Comparison of ENCODE assay signal across 10 cellular contexts in genomic region chr6:165660881-165661415, GRCh38. TPM values are rescaled to one million over a fixed set of nuclear protein-coding genes. Genes with fewer than 3 reads are reported as not detected.
DNase-seq lines count a peak whose midpoint lies in the region; ATAC-seq and TF ChIP-seq lines count a peak whose summit lies in the region.
"Had no signal": no experiment of that assay in that cellular context is flagged by ENCODE, and none has a peak within 500 bp of the region (broad histone marks: within the 10 kb centered on the region; RNA-seq: fewer than 3 reads in every experiment).

No MANE protein-coding gene starts in this region.

- TF ChIP-seq POLR2A in lower leg skin (IDR thresholded peaks at IDR 0.05), result no peak

- H3K9me3 Mint-ChIP-seq in stimulated activated naive B cell treated with anti-CD40 and anti-IgM and Interleukin-4, amounts not matched to agents 10 μg/mL and 1 μg/mL and 100 μg/mL, for 72 hours, result no peaks in the 10 kb centered on the region

- H3K27me3 Mint-ChIP-seq in stimulated activated naive B cell treated with anti-CD40 and anti-IgM and Interleukin-4, amounts not matched to agents 10 μg/mL and 1 μg/mL and 100 μg/mL, for 72 hours, result peaks cover 41 to 68% of the 10 kb centered on the region in 2 donors

- no peaks in the 10 kb centered on the region for H3K9me3 ChIP-seq in HUES48 (ENCODE audit: control insufficient read depth, insufficient read depth, low read length)

- peak overlapping the region; percentile 46; the same call in 1 of the 2 replicates for H3K9ac ChIP-seq in HUES48 (ENCODE audit: low read depth, low read length)

- peaks cover 89% of the 10 kb centered on the region for H3K27me3 ChIP-seq in HUES48 (ENCODE audit: control insufficient read depth, insufficient read depth, low read length)
- H3K27me3 ChIP-seq in brain microvascular endothelial cell (replicated peaks), result peaks cover 7% of the 10 kb centered on the region

- H3K4me1 Mint-ChIP-seq in stimulated activated naive B cell treated with anti-CD40 and anti-IgM and Interleukin-4, amounts not matched to agents 10 μg/mL and 1 μg/mL and 100 μg/mL, for 72 hours, result peaks cover 8 to 9% of the 10 kb centered on the region in 2 donors

- H3K27ac Mint-ChIP-seq in stimulated activated naive B cell treated with anti-CD40 and anti-IgM and Interleukin-4, amounts not matched to agents 10 μg/mL and 1 μg/mL and 100 μg/mL, for 72 hours, result peak overlapping the region; percentile 69

- peak overlapping the region; percentile 54 for H3K4me3 ChIP-seq in HUES48 (ENCODE audit: low read depth, low read length)
- peak overlapping the region; percentile 58 for H3K4me3 ChIP-seq in brain microvascular endothelial cell (ENCODE audit: low read depth, low read length)
- peak overlapping the region; percentile 10 for H3K4me3 ChIP-seq in lower leg skin (ENCODE audit: low read depth, poor library complexity, severe bottlenecking)

- H3K36me3 ChIP-seq in HUES48 (ENCODE audit: control insufficient read depth, insufficient read depth, low read length) (no peaks in the 10 kb centered on the region), brain microvascular endothelial cell (replicated peaks) (no peaks in the 10 kb centered on the region)

- H3K36me3 Mint-ChIP-seq in stimulated activated naive B cell treated with anti-CD40 and anti-IgM and Interleukin-4, amounts not matched to agents 10 μg/mL and 1 μg/mL and 100 μg/mL, for 72 hours, result peaks cover 2 to 3% of the 10 kb centered on the region in 2 donors

- no peak for DNase-seq in brain microvascular endothelial cell
- no peak for DNase-seq in lower leg skin (ENCODE audit: low spot score in 2 of 2)
- DNase-seq in stimulated activated naive B cell treated with anti-CD40 and anti-IgM and Interleukin-4, amounts not matched to agents 10 μg/mL and 1 μg/mL and 100 μg/mL, for 72 hours, result no peak
- DNase-seq in stimulated activated CD4-positive, alpha-beta T cell treated with anti-CD3 and anti-CD28 coated beads, Interleukin-12 subunit alpha, Interleukin-12 subunit beta, amount 100 ng/mL, for 4 hours, result no peak
- DNase-seq in NCI-H2196 (lab: John Stamatoyannopoulos, UW; ENCODE audit: unreplicated experiment), result no peak
- DNase-seq: activated CD4-positive, CD25-positive, alpha-beta regulatory T cell treated with anti-CD3 and anti-CD28 coated beads, Interleukin-2, amount 50 U/mL, for 72 hours; NCI-H774 had no signal

- H3K27ac ChIP-seq in HUES48 (ENCODE audit: low read depth, low read length) (no peak overlapping the region), brain microvascular endothelial cell (peak overlapping the region; percentile 66)

- H3K4me3 Mint-ChIP-seq in stimulated activated naive B cell treated with anti-CD40 and anti-IgM and Interleukin-4, amounts not matched to agents 10 μg/mL and 1 μg/mL and 100 μg/mL, for 72 hours, result peak overlapping the region in 1 of 2 donors; percentile 29

- ATAC-seq in stimulated activated naive B cell treated with anti-CD40 and anti-IgM and Interleukin-4, amounts not matched to agents 10 μg/mL and 1 μg/mL and 100 μg/mL, for 72 hours (replicated peaks), result no peak
- ATAC-seq in HG02642 (IDR thresholded peaks at IDR 0.05; ENCODE audit: poor library complexity, unreplicated experiment) (no peak), HG02798 (IDR thresholded peaks at IDR 0.05; ENCODE audit: poor library complexity, unreplicated experiment) (no peak)

- H3K4me1 ChIP-seq in HUES48 (ENCODE audit: control insufficient read depth, insufficient read depth, low read length), result peaks cover 48% of the 10 kb centered on the region

- WGBS in lower leg skin, 2 donors, result 0 to 2% methylated on average over 44 to 49 of the region's 49 CpGs

- intact Hi-C loops in lower leg skin (cut with DNase I; ENCODE audit: low total_unique reads), result no loop called here

- no peak for TF ChIP-seq CTCF in brain microvascular endothelial cell (IDR thresholded peaks at IDR 0.05; ENCODE audit: low read depth, low read length, missing control alignments)
- no peak for TF ChIP-seq CTCF in lower leg skin (IDR thresholded peaks at IDR 0.05)

- in situ Hi-C loops in brain microvascular endothelial cell (cut with HindIII; ENCODE audit: low pct_ligation_motif_present, low sequenced_read_pairs), result no loop called here

RNA-seq across cellular contexts. Expression of gene PDE10A, which starts 2.1 kb away (rescaled TPM):
- 1 to 10 TPM in 2 of 4 donors, under 1 TPM in 2; 0.54 to 4.4 (median 0.98) TPM for total RNA-seq in lower leg skin
